ENCODE assay signal across 1 cellular context in genomic region chr7:77537136-77537594, GRCh38.
TF ChIP-seq lines count a peak whose summit lies in the region.

PTPN12 (plus strand) TSS chr7:77537295; CDS start chr7:77537547, 252 bp downstream.

TF ChIP-seq in K562, 482 proteins besides CTCF, POLR2A, EP300 and RAD21 (continued from another document):
- no peak for TF ChIP-seq ZNF280B (CRISPR knock-in tag; IDR thresholded peaks at IDR 0.05)
- TF ChIP-seq UBTF (IDR thresholded peaks at IDR 0.05; ENCODE audit: borderline replicate concordance in 1 of 2, low read depth in 2 of 2, low read length in 2 of 2) = no peak; a peak in 1 of 4 replicates
- no peak for TF ChIP-seq MAFK (IDR thresholded peaks at IDR 0.05; ENCODE audit: low read length)
- peak; percentile 91 for TF ChIP-seq HNRNPK (IDR thresholded peaks at IDR 0.05; ENCODE audit: low read depth, low read length, poor library complexity, severe bottlenecking)
- TF ChIP-seq NR3C1 (CRISPR knock-in tag; IDR thresholded peaks at IDR 0.05) = no peak
- TF ChIP-seq IRF2 (CRISPR knock-in tag; IDR thresholded peaks at IDR 0.05) = no peak
- no peak for TF ChIP-seq CSDE1 (IDR thresholded peaks at IDR 0.05)
- TF ChIP-seq POLR2AphosphoS2 (IDR thresholded peaks at IDR 0.05; ENCODE audit: low read length) = no peak
- TF ChIP-seq USF1 (CRISPR knock-in tag; IDR thresholded peaks at IDR 0.05) = no peak
- TF ChIP-seq ZNF274 (IDR thresholded peaks at IDR 0.05; ENCODE audit: borderline replicate concordance, low read depth, low read length) = no peak
- no peak for TF ChIP-seq KDM2B (CRISPR knock-in tag; IDR thresholded peaks at IDR 0.05)
